ENCODE assay signal across 1 cellular context in the genomic region with DNA sequence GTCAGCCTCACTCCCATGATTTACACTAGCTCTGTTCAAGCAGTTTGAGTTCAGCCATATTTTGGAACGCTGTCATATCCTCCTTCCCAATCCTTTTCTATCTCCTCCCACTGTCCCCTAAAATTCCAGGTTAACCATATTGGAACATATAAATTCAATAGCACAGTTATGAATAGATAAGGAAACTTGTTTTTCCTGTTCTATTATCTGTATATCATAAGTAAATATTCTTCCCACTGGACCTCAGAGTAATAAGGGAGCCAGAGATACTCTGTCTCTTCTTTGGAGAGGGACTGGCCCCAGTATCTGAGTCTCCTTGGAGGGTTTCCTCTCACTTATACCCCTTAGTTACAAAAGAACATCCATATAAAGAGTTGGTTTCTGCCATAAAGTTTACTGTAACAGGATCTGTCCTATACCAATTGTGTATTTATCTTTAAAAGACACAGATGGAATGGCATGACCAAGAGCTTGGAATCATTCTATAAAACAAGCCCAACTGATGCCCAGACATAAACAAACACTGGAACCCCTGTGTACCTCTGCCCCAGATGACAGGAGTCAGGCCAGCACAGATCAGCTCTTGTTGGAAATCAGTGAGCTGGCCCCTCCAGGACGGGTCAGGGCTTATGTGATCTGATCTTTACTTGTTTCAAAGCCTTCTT.
TF ChIP-seq lines count a peak whose summit lies in the region.

No MANE protein-coding gene starts in this region.

TF ChIP-seq in K562, 482 proteins besides CTCF, POLR2A, EP300 and RAD21 (continued from another document):
- TF ChIP-seq ZBTB33 (CRISPR knock-in tag; IDR thresholded peaks at IDR 0.05) (no peak), XRCC5 (IDR thresholded peaks at IDR 0.05; ENCODE audit: low read depth, low read length) (no peak)
